1 cellular context compared by ENCODE assay signal in the genomic region with DNA sequence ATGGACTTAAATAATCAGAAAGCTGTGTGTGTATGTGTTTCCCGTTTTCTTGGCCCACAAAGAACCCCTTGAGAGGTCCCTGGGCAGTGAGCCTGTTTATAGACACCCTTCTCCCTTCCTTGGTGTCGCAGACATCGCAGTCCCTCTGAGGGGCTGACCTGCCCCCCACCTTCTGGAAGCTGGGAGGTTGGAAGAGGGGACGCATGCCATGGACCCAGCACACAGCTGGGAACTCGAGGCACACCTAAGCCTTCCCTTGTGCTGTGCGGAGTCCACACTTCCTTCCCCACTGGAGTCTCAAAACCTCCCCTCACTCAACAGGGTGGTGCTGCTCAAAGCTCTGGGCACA.
TF ChIP-seq lines count a peak whose summit lies in the region.

No MANE protein-coding gene starts in this region.

TF ChIP-seq in A549, 52 proteins besides CTCF, POLR2A, EP300 and RAD21 (continued from another document):
- TF ChIP-seq REST (IDR thresholded peaks at IDR 0.05) (no peak), NFE2L2 (conservative IDR thresholded peaks at IDR 0.05; ENCODE audit: low read length) (no peak)
